In genomic region chr20:25288291-25289181, GRCh38 we compare ENCODE assay signal across 9 cellular contexts. TPM values are rescaled to one million over a fixed set of nuclear protein-coding genes. Genes with fewer than 3 reads are reported as not detected.
DNase-seq lines count a peak whose midpoint lies in the region; ATAC-seq, FAIRE-seq and TF ChIP-seq lines count a peak whose summit lies in the region.
"Had no signal": no experiment of that assay in that cellular context is flagged by ENCODE, and none has a peak within 500 bp of the region (broad histone marks: within the 10 kb centered on the region; RNA-seq: fewer than 3 reads in every experiment).

No MANE protein-coding gene starts in this region.

- intact Hi-C loops in dendritic cell treated with granulocyte-macrophage colony-stimulating factor and Interleukin-4, amounts not matched to agents 40 ng/mL and 50 ng/mL, for 4 days (cut with micrococcal nuclease): no loop called here
- intact Hi-C loops in naive thymus-derived CD4-positive, alpha-beta T cell (cut with micrococcal nuclease): no loop called here

- H3K27me3 Mint-ChIP-seq in dendritic cell treated with granulocyte-macrophage colony-stimulating factor and Interleukin-4, amounts not matched to agents 40 ng/mL and 50 ng/mL, for 4 days: no peaks in the 10 kb centered on the region
- no peaks in the 10 kb centered on the region for H3K27me3 Mint-ChIP-seq in naive thymus-derived CD4-positive, alpha-beta T cell

- H3K4me3 ChIP-seq in GM12865 (ENCODE audit: low read depth, low read length) (no peak overlapping the region), small intestine (ENCODE audit: low read depth in 1 of 2, low read length in 2 of 2) (no peak overlapping the region), WERI-Rb-1 (ENCODE audit: low read depth, low read length) (no peak overlapping the region)
- no peak overlapping the region for H3K4me3 ChIP-seq in naive thymus-derived CD4-positive, alpha-beta T cell (ENCODE audit: low read length)
- H3K4me3 ChIP-seq: thyroid gland had no signal

- H3K4me3 Mint-ChIP-seq in dendritic cell treated with granulocyte-macrophage colony-stimulating factor and Interleukin-4, amounts not matched to agents 40 ng/mL and 50 ng/mL, for 4 days: no peak overlapping the region
- no peak overlapping the region for H3K4me3 Mint-ChIP-seq in naive thymus-derived CD4-positive, alpha-beta T cell

- peak overlapping the region; percentile 62 for H3K27ac Mint-ChIP-seq in dendritic cell treated with granulocyte-macrophage colony-stimulating factor and Interleukin-4, amounts not matched to agents 40 ng/mL and 50 ng/mL, for 4 days
- H3K27ac Mint-ChIP-seq in naive thymus-derived CD4-positive, alpha-beta T cell: no peak overlapping the region

- H3K9me3 ChIP-seq in small intestine (ENCODE audit: control insufficient read depth, low read depth) (no peaks in the 10 kb centered on the region), WERI-Rb-1 (ENCODE audit: severe bottlenecking) (no peaks in the 10 kb centered on the region)
- no peaks in the 10 kb centered on the region for H3K9me3 ChIP-seq in naive thymus-derived CD4-positive, alpha-beta T cell (ENCODE audit: control insufficient read depth in 2 of 3, low read length in 3 of 3)
- H3K9me3 ChIP-seq: thyroid gland had no signal

- H3K36me3 Mint-ChIP-seq in dendritic cell treated with granulocyte-macrophage colony-stimulating factor and Interleukin-4, amounts not matched to agents 40 ng/mL and 50 ng/mL, for 4 days (ENCODE audit: low read depth): peaks cover 97% of the 10 kb centered on the region
- H3K36me3 Mint-ChIP-seq in naive thymus-derived CD4-positive, alpha-beta T cell: peaks cover 0 to 38% (median 8%) of the 10 kb centered on the region in 5 donors

- TF ChIP-seq CTCF in GM12865 (IDR thresholded peaks at IDR 0.05; ENCODE audit: insufficient read depth, low read depth, low read length, missing control alignments) (no peak), WERI-Rb-1 (IDR thresholded peaks at IDR 0.05; ENCODE audit: low read depth, low read length) (no peak)

- ATAC-seq in GM19397 (IDR thresholded peaks at IDR 0.05; ENCODE audit: unreplicated experiment): peak; percentile 82
- ATAC-seq in HG03097 (IDR thresholded peaks at IDR 0.05; ENCODE audit: low FRiP score, unreplicated experiment): peak; percentile 77
- ATAC-seq in naive thymus-derived CD4-positive, alpha-beta T cell: no peak

- H3K27ac ChIP-seq in small intestine (ENCODE audit: low read depth in 1 of 2, low read length in 1 of 2) (peak overlapping the region in 1 of 2 donors; percentile 60), WERI-Rb-1 (no peak overlapping the region)
- H3K27ac ChIP-seq in naive thymus-derived CD4-positive, alpha-beta T cell (ENCODE audit: low read depth, low read length): no peak overlapping the region
- H3K27ac ChIP-seq: thyroid gland had no signal

- no peaks in the 10 kb centered on the region for H3K9me3 Mint-ChIP-seq in dendritic cell treated with granulocyte-macrophage colony-stimulating factor and Interleukin-4, amounts not matched to agents 40 ng/mL and 50 ng/mL, for 4 days
- peaks cover 0 to 3% (median 0%) of the 10 kb centered on the region in 11 donors for H3K9me3 Mint-ChIP-seq in naive thymus-derived CD4-positive, alpha-beta T cell

- FAIRE-seq in small intestine (lab: Jason Lieb, UNC): no peak

- DNase-seq in GM12865 (ENCODE audit: low read depth): peak; percentile 73
- no peak for DNase-seq in small intestine
- DNase-seq in NCI-H2227 (lab: John Stamatoyannopoulos, UW; ENCODE audit: unreplicated experiment): no peak
- DNase-seq in WERI-Rb-1: no peak
- DNase-seq in naive thymus-derived CD4-positive, alpha-beta T cell: no peak

- CTCF ChIA-PET in naive thymus-derived CD4-positive, alpha-beta T cell (lab: Charles Lee): no interaction called here

- POLR2A ChIA-PET in naive thymus-derived CD4-positive, alpha-beta T cell (lab: Charles Lee): no interaction called here

- H3K36me3 ChIP-seq in small intestine (ENCODE audit: control insufficient read depth in 2 of 2, insufficient read depth in 2 of 2, low read length in 2 of 2) (peaks cover 19 to 21% of the 10 kb centered on the region in 2 donors), WERI-Rb-1 (peaks cover 91% of the 10 kb centered on the region)
- peaks cover 0 to 87% (median 4%) of the 10 kb centered on the region in 3 experiments for H3K36me3 ChIP-seq in naive thymus-derived CD4-positive, alpha-beta T cell (ENCODE audit: control insufficient read depth in 2 of 3, insufficient read depth in 3 of 3, low read length in 3 of 3)

- 92 to 95% (median 93%) methylated on average over 22 of the region's 22 CpGs for WGBS in small intestine, 3 donors

- peaks cover 20% of the 10 kb centered on the region for H3K4me1 Mint-ChIP-seq in dendritic cell treated with granulocyte-macrophage colony-stimulating factor and Interleukin-4, amounts not matched to agents 40 ng/mL and 50 ng/mL, for 4 days (ENCODE audit: low read depth)
- peaks cover 0 to 2% (median 0%) of the 10 kb centered on the region in 7 donors for H3K4me1 Mint-ChIP-seq in naive thymus-derived CD4-positive, alpha-beta T cell

- no peaks in the 10 kb centered on the region for H3K4me1 ChIP-seq in small intestine (ENCODE audit: control insufficient read depth in 2 of 2, insufficient read depth in 1 of 2, low read depth in 1 of 2, low read length in 1 of 2)
- no peaks in the 10 kb centered on the region for H3K4me1 ChIP-seq in naive thymus-derived CD4-positive, alpha-beta T cell (ENCODE audit: control insufficient read depth in 2 of 2, insufficient read depth in 2 of 2, low read length in 2 of 2)
- H3K4me1 ChIP-seq: thyroid gland had no signal

- H3K27me3 ChIP-seq in small intestine (ENCODE audit: control insufficient read depth in 2 of 2, insufficient read depth in 2 of 2, low read length in 2 of 2) (no peaks in the 10 kb centered on the region), WERI-Rb-1 (ENCODE audit: insufficient read depth, low read depth, severe bottlenecking) (no peaks in the 10 kb centered on the region)
- H3K27me3 ChIP-seq in naive thymus-derived CD4-positive, alpha-beta T cell (ENCODE audit: control insufficient read depth in 2 of 2, insufficient read depth in 2 of 2, low read length in 2 of 2): no peaks in the 10 kb centered on the region
- H3K27me3 ChIP-seq: thyroid gland had no signal

RNA-seq across cellular contexts. Expression of gene PYGB, which starts 40.7 kb away (rescaled TPM):
- 10 to 100 TPM; 25.7 to 37.0 (median 28.4) TPM for polyA plus RNA-seq in small intestine
- total RNA-seq in naive thymus-derived CD4-positive, alpha-beta T cell: 10 to 100 TPM; 29.8 to 45.2 (median 43.6) TPM
- 10 to 100 TPM; 55.9 to 81.6 TPM for polyA plus RNA-seq in naive thymus-derived CD4-positive, alpha-beta T cell
